15 cellular contexts compared by ENCODE assay signal in the genomic region with DNA sequence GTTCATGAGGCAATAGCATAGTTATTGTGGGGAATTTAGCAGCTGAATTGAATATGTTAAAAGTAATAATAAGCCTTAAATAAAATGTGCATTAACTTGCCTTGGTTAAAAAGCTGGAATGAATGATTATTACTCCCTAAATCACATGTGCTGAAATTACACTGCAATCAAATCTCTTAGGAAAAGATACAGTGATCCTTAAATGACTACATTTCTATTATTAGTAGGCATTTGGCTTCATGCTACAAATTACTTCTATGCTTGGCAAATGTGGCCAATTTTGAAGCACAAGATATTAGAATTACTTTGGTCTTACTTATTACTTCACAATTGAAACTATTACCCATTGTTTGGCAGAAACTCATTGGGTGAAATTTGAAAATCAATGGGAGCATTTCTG. TPM values are rescaled to one million over a fixed set of nuclear protein-coding genes. Genes with fewer than 3 reads are reported as not detected.
DNase-seq lines count a peak whose midpoint lies in the region; ATAC-seq, FAIRE-seq and TF ChIP-seq lines count a peak whose summit lies in the region.
"Had no signal": no experiment of that assay in that cellular context is flagged by ENCODE, and none has a peak within 500 bp of the region (broad histone marks: within the 10 kb centered on the region; RNA-seq: fewer than 3 reads in every experiment).

No MANE protein-coding gene starts in this region.

- DNase-seq in heart left ventricle (no peak), right cardiac atrium (no peak), chondrocyte (ENCODE audit: low spot score) (no peak), kidney tubule cell (ENCODE audit: low spot score) (peak; percentile 26), type B pancreatic cell (ENCODE audit: extremely low spot score, unreplicated experiment) (no peak), small intestine (no peak), GM13977 (ENCODE audit: low spot score) (no peak)
- DNase-seq in activated CD4-positive, alpha-beta memory T cell treated with anti-CD3 and anti-CD28 coated beads, Interleukin-2, amount 10 ng/mL, durations not matched to agents 7 days and 5 days: no peak
- DNase-seq: activated CD4-positive, alpha-beta memory T cell treated with anti-CD3 and anti-CD28 coated beads for 36 hours; GDM1; immature natural killer cell; midbrain; NCI-H446; occipital lobe had no signal

- intact Hi-C loops in heart left ventricle (cut with DNase I): loop anchor here in 5 of 10 donors (10.0 kb wide), 5 partner anchors 57 to 677 kb away; no protein-coding TSS in a partner anchor
- intact Hi-C loops in right cardiac atrium (cut with DNase I): no loop called here

- H3K36me3 Mint-ChIP-seq in chondrocyte (ENCODE audit: low read depth) (peaks cover 18% of the 10 kb centered on the region), type B pancreatic cell (peaks cover 72% of the 10 kb centered on the region)
- H3K36me3 Mint-ChIP-seq in activated CD4-positive, alpha-beta memory T cell treated with anti-CD3 and anti-CD28 coated beads, Interleukin-2, amount 10 ng/mL, durations not matched to agents 7 days and 5 days (ENCODE audit: low read depth): no peaks in the 10 kb centered on the region
- H3K36me3 Mint-ChIP-seq: immature natural killer cell had no signal

- in situ Hi-C loops in GM13977 (cut with MboI; ENCODE audit: low pct_unique_long_range_greater_than_20kb, low sequenced_read_pairs, unreplicated experiment): loop anchor here (25.0 kb wide), 1 partner anchor 895 kb away; a partner anchor contains a TSS

- H3K27ac ChIP-seq in heart left ventricle (peak overlapping the region; percentile 15 to 99 (median 88)), right cardiac atrium (ENCODE audit: low read length) (no peak overlapping the region), small intestine (ENCODE audit: low read depth in 1 of 2, low read length in 1 of 2) (no peak overlapping the region)

- H3K27me3 ChIP-seq in heart left ventricle (peaks cover 0 to 17% (median 0%) of the 10 kb centered on the region in 9 donors), right cardiac atrium (ENCODE audit: control insufficient read depth, insufficient read depth) (no peaks in the 10 kb centered on the region), small intestine (ENCODE audit: control insufficient read depth in 2 of 2, insufficient read depth in 2 of 2, low read length in 2 of 2) (peaks cover 0 to 6% of the 10 kb centered on the region in 2 donors)

- H3K4me3 Mint-ChIP-seq in chondrocyte (ENCODE audit: unreplicated experiment) (peak overlapping the region; percentile 2), type B pancreatic cell (peak overlapping the region; percentile 100)
- H3K4me3 Mint-ChIP-seq in activated CD4-positive, alpha-beta memory T cell treated with anti-CD3 and anti-CD28 coated beads, Interleukin-2, amount 10 ng/mL, durations not matched to agents 7 days and 5 days: no peak overlapping the region
- H3K4me3 Mint-ChIP-seq: activated CD4-positive, alpha-beta memory T cell treated with anti-CD3 and anti-CD28 coated beads for 36 hours; immature natural killer cell had no signal

- H3K4me3 ChIP-seq in heart left ventricle (peak overlapping the region in 3 of 12 donors; percentile 7 to 88 (median 10)), right cardiac atrium (ENCODE audit: low read length) (no peak overlapping the region), small intestine (ENCODE audit: low read depth in 1 of 2, low read length in 2 of 2) (no peak overlapping the region)

- POLR2A ChIA-PET in activated CD4-positive, alpha-beta memory T cell treated with anti-CD3 and anti-CD28 coated beads, Interleukin-2, amount 10 ng/mL, durations not matched to agents 7 days and 5 days (lab: Charles Lee): no interaction called here

- H3K4me1 Mint-ChIP-seq in chondrocyte (ENCODE audit: low read depth): peaks cover 80% of the 10 kb centered on the region
- H3K4me1 Mint-ChIP-seq in type B pancreatic cell (ENCODE audit: unreplicated experiment): peaks cover 67% of the 10 kb centered on the region
- peaks cover 6% of the 10 kb centered on the region for H3K4me1 Mint-ChIP-seq in activated CD4-positive, alpha-beta memory T cell treated with anti-CD3 and anti-CD28 coated beads, Interleukin-2, amount 10 ng/mL, durations not matched to agents 7 days and 5 days
- H3K4me1 Mint-ChIP-seq: immature natural killer cell had no signal

- H3K4me1 ChIP-seq in heart left ventricle: peaks cover 6 to 79% (median 65%) of the 10 kb centered on the region in 12 donors
- H3K4me1 ChIP-seq in right cardiac atrium (ENCODE audit: control insufficient read depth, insufficient read depth, low read length): peaks cover 2% of the 10 kb centered on the region
- peaks cover 5 to 9% of the 10 kb centered on the region in 2 donors for H3K4me1 ChIP-seq in small intestine (ENCODE audit: control insufficient read depth in 2 of 2, insufficient read depth in 1 of 2, low read depth in 1 of 2, low read length in 1 of 2)

- no peak for FAIRE-seq in small intestine (lab: Jason Lieb, UNC)
- FAIRE-seq: GM18507 had no signal

- H3K36me3 ChIP-seq in heart left ventricle (no peaks in the 10 kb centered on the region), small intestine (ENCODE audit: control insufficient read depth in 2 of 2, insufficient read depth in 2 of 2, low read length in 2 of 2) (no peaks in the 10 kb centered on the region)

- no peak for TF ChIP-seq CTCF in heart left ventricle (IDR thresholded peaks at IDR 0.05)
- TF ChIP-seq CTCF in chondrocyte (IDR thresholded peaks at IDR 0.05): no peak
- TF ChIP-seq CTCF in type B pancreatic cell (conservative IDR thresholded peaks at IDR 0.05): no peak
- no peak for TF ChIP-seq CTCF in GM13977 (IDR thresholded peaks at IDR 0.05; ENCODE audit: extremely low read depth, insufficient read depth, missing control alignments)

- no peaks in the 10 kb centered on the region for H3K27me3 Mint-ChIP-seq in chondrocyte (ENCODE audit: low read depth)
- no peaks in the 10 kb centered on the region for H3K27me3 Mint-ChIP-seq in type B pancreatic cell
- H3K27me3 Mint-ChIP-seq in activated CD4-positive, alpha-beta memory T cell treated with anti-CD3 and anti-CD28 coated beads, Interleukin-2, amount 10 ng/mL, durations not matched to agents 7 days and 5 days: peaks cover 33% of the 10 kb centered on the region

- H3K27ac Mint-ChIP-seq in chondrocyte (ENCODE audit: unreplicated experiment) (peak overlapping the region; percentile 98), type B pancreatic cell (peak overlapping the region; percentile 96)
- H3K27ac Mint-ChIP-seq in activated CD4-positive, alpha-beta memory T cell treated with anti-CD3 and anti-CD28 coated beads, Interleukin-2, amount 10 ng/mL, durations not matched to agents 7 days and 5 days: no peak overlapping the region
- H3K27ac Mint-ChIP-seq: activated CD4-positive, alpha-beta memory T cell treated with anti-CD3 and anti-CD28 coated beads for 36 hours; immature natural killer cell had no signal

- ATAC-seq in heart left ventricle: no peak
- ATAC-seq in right cardiac atrium: no peak

- CTCF ChIA-PET in activated CD4-positive, alpha-beta memory T cell treated with anti-CD3 and anti-CD28 coated beads, Interleukin-2, amount 10 ng/mL, durations not matched to agents 7 days and 5 days (lab: Charles Lee): no interaction called here

- H3K9me3 ChIP-seq in heart left ventricle: no peaks in the 10 kb centered on the region
- H3K9me3 ChIP-seq in right cardiac atrium (ENCODE audit: control insufficient read depth, low read length): no peaks in the 10 kb centered on the region
- no peaks in the 10 kb centered on the region for H3K9me3 ChIP-seq in small intestine (ENCODE audit: control insufficient read depth, low read depth)

- TF ChIP-seq POLR2A in heart left ventricle (IDR thresholded peaks at IDR 0.05): no peak

- H3K9me3 Mint-ChIP-seq in chondrocyte (ENCODE audit: low read depth) (no peaks in the 10 kb centered on the region), type B pancreatic cell (no peaks in the 10 kb centered on the region)
- no peaks in the 10 kb centered on the region for H3K9me3 Mint-ChIP-seq in activated CD4-positive, alpha-beta memory T cell treated with anti-CD3 and anti-CD28 coated beads, Interleukin-2, amount 10 ng/mL, durations not matched to agents 7 days and 5 days
- H3K9me3 Mint-ChIP-seq: activated CD4-positive, alpha-beta memory T cell treated with anti-CD3 and anti-CD28 coated beads for 36 hours had no signal

RNA-seq across cellular contexts. Expression of a gene that starts 5.4 kb away (rescaled TPM):
- total RNA-seq in heart left ventricle (10 to 100 TPM; 16.8 to 40.1 (median 30.2) TPM), right cardiac atrium (10 to 100 TPM in 3 of 4 donors, 1 to 10 TPM in 1; 9.1 to 32.7 (median 16.1) TPM), chondrocyte (65.1 to 125 TPM (median 124 TPM) in 3 replicates), type B pancreatic cell (ENCODE audit: low replicate concordance) (161 and 169 TPM in 2 replicates)
- polyA plus RNA-seq in heart left ventricle (10 to 100 TPM; 17.1 to 30.6 TPM), right cardiac atrium (16.4 TPM), small intestine (10 to 100 TPM; 14.8 to 28.4 (median 20.6) TPM)
- total RNA-seq in activated CD4-positive, alpha-beta memory T cell treated with anti-CD3 and anti-CD28 coated beads, Interleukin-2, amount 10 ng/mL, durations not matched to agents 7 days and 5 days: not detected
- total RNA-seq: activated CD4-positive, alpha-beta memory T cell treated with anti-CD3 and anti-CD28 coated beads for 36 hours had no signal
- polyA plus RNA-seq: immature natural killer cell had no signal

Comparison
In these comparisons a context has a peak if more than half of its experiments do, and no peak if none do; other contexts are left out.
1. H3K27ac ChIP-seq: peak in heart left ventricle (12 of 12); none in right cardiac atrium (single experiment) and small intestine (0 of 2).
2. RNA of a gene that starts 5.4 kb away (total RNA-seq): 161 to 169 TPM in type B pancreatic cell, 65.1 to 125 TPM in chondrocyte, 16.8 to 40.1 TPM in heart left ventricle and 9.1 to 32.7 TPM in right cardiac atrium; not detected in activated CD4-positive, alpha-beta memory T cell treated with anti-CD3 and anti-CD28 coated beads, Interleukin-2, amount 10 ng/mL, durations not matched to agents 7 days and 5 days; every median in the first group is over 10 times any median in the second.